Comparison of ENCODE assay signal across 1 cellular context in genomic region chr2:10285578-10286198, GRCh38.
TF ChIP-seq lines count a peak whose summit lies in the region.

No MANE protein-coding gene starts in this region.

TF ChIP-seq in HepG2, 621 proteins besides CTCF, POLR2A, EP300 and RAD21 (continued from another document and continues in another):
- no peak for TF ChIP-seq ZBTB39 (CRISPR knock-in tag; IDR thresholded peaks at IDR 0.05)
- peak; percentile 76 for TF ChIP-seq YEATS2 (CRISPR knock-in tag; IDR thresholded peaks at IDR 0.05; ENCODE audit: borderline replicate concordance)
- no peak for TF ChIP-seq ZNF136 (CRISPR knock-in tag; IDR thresholded peaks at IDR 0.05; ENCODE audit: low read depth)
- no peak for TF ChIP-seq ZFAT (CRISPR knock-in tag; conservative IDR thresholded peaks at IDR 0.05)
- TF ChIP-seq CEBPZ (IDR thresholded peaks at IDR 0.05; ENCODE audit: low read length): no peak
- TF ChIP-seq HNF1B (CRISPR knock-in tag; IDR thresholded peaks at IDR 0.05): peak; percentile 60
- peak; percentile 34 for TF ChIP-seq AGO1 (IDR thresholded peaks at IDR 0.05; ENCODE audit: low read depth, low read length, poor library complexity, severe bottlenecking)
- TF ChIP-seq DR1 (CRISPR knock-in tag; IDR thresholded peaks at IDR 0.05): 0 out of 2 replicates have a peak, but pooled peaks have one; percentile 6
- no peak for TF ChIP-seq SKI (IDR thresholded peaks at IDR 0.05; ENCODE audit: partially characterized antibody)
- no peak for TF ChIP-seq MAZ (IDR thresholded peaks at IDR 0.05; ENCODE audit: borderline replicate concordance, low read depth, low read length)
- TF ChIP-seq MAZ (CRISPR knock-in tag; IDR thresholded peaks at IDR 0.05; ENCODE audit: low read depth): peak; percentile 64; the same call in 1 of the 2 replicates
- TF ChIP-seq ZNF543 (CRISPR knock-in tag; IDR thresholded peaks at IDR 0.05): peak; percentile 79
- no peak for TF ChIP-seq HOXA7 (CRISPR knock-in tag; IDR thresholded peaks at IDR 0.05)
- TF ChIP-seq ZNF674 (CRISPR knock-in tag; IDR thresholded peaks at IDR 0.05; ENCODE audit: low read depth): no peak
- peak in 1 of 2 experiments; percentile 77; a peak in 2 of 4 replicates for TF ChIP-seq KLF16 (CRISPR knock-in tag; IDR thresholded peaks at IDR 0.05)
- no peak for TF ChIP-seq ZNF800 (CRISPR knock-in tag; IDR thresholded peaks at IDR 0.05)
- peak; percentile 60 for TF ChIP-seq GATAD2A (CRISPR knock-in tag; IDR thresholded peaks at IDR 0.05)
- peak; percentile 82 for TF ChIP-seq IKZF4 (CRISPR knock-in tag; IDR thresholded peaks at IDR 0.05; ENCODE audit: borderline replicate concordance, low read depth, not compliant biosample characterization)
- TF ChIP-seq THYN1 (CRISPR knock-in tag; IDR thresholded peaks at IDR 0.05; ENCODE audit: borderline replicate concordance, low read depth): no peak
- peak; percentile 24; the same call in 1 of the 2 replicates for TF ChIP-seq DRAP1 (CRISPR knock-in tag; IDR thresholded peaks at IDR 0.05)
- 0 out of 2 replicates have a peak, but pooled peaks have one; percentile 33 for TF ChIP-seq MYPOP (CRISPR knock-in tag; IDR thresholded peaks at IDR 0.05)
- TF ChIP-seq ZNF225 (CRISPR knock-in tag; IDR thresholded peaks at IDR 0.05): peak; percentile 76; the same call in 1 of the 2 replicates
- TF ChIP-seq TAF1 (CRISPR knock-in tag; IDR thresholded peaks at IDR 0.05): peak; percentile 77
- peak; percentile 49; the same call in 1 of the 2 replicates for TF ChIP-seq THAP11 (CRISPR knock-in tag; IDR thresholded peaks at IDR 0.05)
- no peak for TF ChIP-seq TRIM22 (IDR thresholded peaks at IDR 0.05)
- TF ChIP-seq SIX4 (CRISPR knock-in tag; IDR thresholded peaks at IDR 0.05): 0 out of 2 replicates have a peak, but pooled peaks have one; percentile 22
- peak; percentile 70 for TF ChIP-seq SPEN (CRISPR knock-in tag; IDR thresholded peaks at IDR 0.05; ENCODE audit: low read depth)
- no peak for TF ChIP-seq PREB (CRISPR knock-in tag; IDR thresholded peaks at IDR 0.05)
- TF ChIP-seq HNF1A (IDR thresholded peaks at IDR 0.05; ENCODE audit: low read depth): no peak
- peak; percentile 49; the same call in 1 of the 2 replicates for TF ChIP-seq HNF1A (CRISPR knock-in tag; IDR thresholded peaks at IDR 0.05; ENCODE audit: borderline replicate concordance)
- TF ChIP-seq RBM39 (IDR thresholded peaks at IDR 0.05; ENCODE audit: low read depth, low read length, poor library complexity, severe bottlenecking): peak; percentile 36
- no peak for TF ChIP-seq ZKSCAN1 (IDR thresholded peaks at IDR 0.05; ENCODE audit: low read length)
- TF ChIP-seq MTA1 (CRISPR knock-in tag; IDR thresholded peaks at IDR 0.05; ENCODE audit: borderline replicate concordance): peak; percentile 92; the same call in 1 of the 2 replicates
- no peak for TF ChIP-seq XBP1 (CRISPR knock-in tag; IDR thresholded peaks at IDR 0.05)
- peak; percentile 57; the same call in 1 of the 2 replicates for TF ChIP-seq MXD3 (CRISPR knock-in tag; IDR thresholded peaks at IDR 0.05)
- peak; percentile 68; the same call in 1 of the 2 replicates for TF ChIP-seq KLF6 (CRISPR knock-in tag; IDR thresholded peaks at IDR 0.05)
- peak; percentile 63; the same call in 1 of the 3 replicates for TF ChIP-seq MXI1 (IDR thresholded peaks at IDR 0.05; ENCODE audit: borderline replicate concordance, low read depth, low read length)
- TF ChIP-seq SOX6 (IDR thresholded peaks at IDR 0.05): no peak
- TF ChIP-seq SOX6 (CRISPR knock-in tag; IDR thresholded peaks at IDR 0.05): no peak
- no peak for TF ChIP-seq NFRKB (IDR thresholded peaks at IDR 0.05)
- TF ChIP-seq DNMT3B (CRISPR knock-in tag; conservative IDR thresholded peaks at IDR 0.05): no peak; the same call in 1 of the 2 replicates
- no peak for TF ChIP-seq NR3C1 (CRISPR knock-in tag; IDR thresholded peaks at IDR 0.05)
